ENCODE assay signal across 11 cellular contexts in genomic region chr9:8365029-8365428, GRCh38.
DNase-seq lines count a peak whose midpoint lies in the region; ATAC-seq, FAIRE-seq and TF ChIP-seq lines count a peak whose summit lies in the region.
"Had no signal": no experiment of that assay in that cellular context is flagged by ENCODE, and none has a peak within 500 bp of the region (broad histone marks: within the 10 kb centered on the region; RNA-seq: fewer than 3 reads in every experiment).

No MANE protein-coding gene starts in this region.

- H3K27ac Mint-ChIP-seq in natural killer cell treated with Interleukin-12 subunit alpha and Interleukin-12 subunit beta and Interleukin-15 and Interleukin-18, amount 100 ng/mL, for 72 hours: peak overlapping the region; percentile 51 to 61
- H3K27ac Mint-ChIP-seq: T-helper 1 cell treated with Interleukin-12 subunit alpha and Interleukin-12 subunit beta and Interleukin-4 antibody, amounts not matched to agents 30 μg/mL and 1 μg/mL, for 36 hours had no signal

- H3K4me1 Mint-ChIP-seq in natural killer cell treated with Interleukin-12 subunit alpha and Interleukin-12 subunit beta and Interleukin-15 and Interleukin-18, amount 100 ng/mL, for 72 hours (ENCODE audit: low read depth in 2 of 2): peaks cover 0 to 2% of the 10 kb centered on the region in 2 donors

- no peaks in the 10 kb centered on the region for H3K27me3 Mint-ChIP-seq in natural killer cell treated with Interleukin-12 subunit alpha and Interleukin-12 subunit beta and Interleukin-15 and Interleukin-18, amount 100 ng/mL, for 72 hours

- H3K4me3 Mint-ChIP-seq in natural killer cell treated with Interleukin-12 subunit alpha and Interleukin-12 subunit beta and Interleukin-15 and Interleukin-18, amount 100 ng/mL, for 72 hours: peak overlapping the region; percentile 47
- H3K4me3 Mint-ChIP-seq: T-helper 1 cell treated with Interleukin-12 subunit alpha and Interleukin-12 subunit beta and Interleukin-4 antibody, amounts not matched to agents 30 μg/mL and 1 μg/mL, for 36 hours had no signal

- POLR2A ChIA-PET in GM10248 (lab: Yijun Ruan, JAX): no interaction called here

- in situ Hi-C loops in astrocyte of the cerebellum (cut with HindIII; ENCODE audit: low sequenced_read_pairs): no loop called here

- FAIRE-seq in GM12891 (lab: Jason Lieb, UNC): no peak

- no peak for TF ChIP-seq CTCF in astrocyte of the cerebellum (IDR thresholded peaks at IDR 0.05; ENCODE audit: low read depth, low read length, missing control alignments)
- TF ChIP-seq CTCF in GM10248 (IDR thresholded peaks at IDR 0.05; ENCODE audit: control extremely low read depth, extremely low read depth, low read depth, missing control alignments): no peak

- CTCF ChIA-PET in GM10248 (lab: Yijun Ruan, JAX): no interaction called here

- intact Hi-C loops in Right ventricle myocardium inferior (cut with DNase I): no loop called here

- H3K9me3 Mint-ChIP-seq in natural killer cell treated with Interleukin-12 subunit alpha and Interleukin-12 subunit beta and Interleukin-15 and Interleukin-18, amount 100 ng/mL, for 72 hours: no peaks in the 10 kb centered on the region
- H3K9me3 Mint-ChIP-seq: T-helper 1 cell treated with Interleukin-12 subunit alpha and Interleukin-12 subunit beta and Interleukin-4 antibody, amounts not matched to agents 30 μg/mL and 1 μg/mL, for 36 hours had no signal

- no peak for TF ChIP-seq POLR2A in GM12891 (IDR thresholded peaks at IDR 0.05; ENCODE audit: low read depth, low read length)

- H3K4me3 ChIP-seq in astrocyte of the cerebellum (ENCODE audit: low read depth, low read length): no peak overlapping the region
- H3K4me3 ChIP-seq: tibial nerve had no signal

- no peaks in the 10 kb centered on the region for H3K36me3 Mint-ChIP-seq in natural killer cell treated with Interleukin-12 subunit alpha and Interleukin-12 subunit beta and Interleukin-15 and Interleukin-18, amount 100 ng/mL, for 72 hours

- ATAC-seq in HG03159 (IDR thresholded peaks at IDR 0.05; ENCODE audit: unreplicated experiment) (peak; percentile 58), Right ventricle myocardium inferior (no peak)
- peak; percentile 68 to 82 for ATAC-seq in natural killer cell treated with Interleukin-12 subunit alpha and Interleukin-12 subunit beta and Interleukin-15 and Interleukin-18, amount 100 ng/mL, for 72 hours

- DNase-seq in GM12891 (ENCODE audit: insufficient read length, low spot score) (no peak), astrocyte of the cerebellum (ENCODE audit: low read depth) (peak; percentile 68), NCI-H2227 treated with DMSO at 0.1 percent for 48 hours (lab: John Stamatoyannopoulos, UW) (no peak), Right ventricle myocardium inferior (ENCODE audit: missing footprints) (no peak), GM10248 (ENCODE audit: extremely low spot score) (no peak)
- no peak for DNase-seq in natural killer cell treated with Interleukin-12 subunit alpha and Interleukin-12 subunit beta and Interleukin-15 and Interleukin-18, amount 100 ng/mL, for 72 hours (ENCODE audit: low spot score)
- no peak for DNase-seq in activated CD4-positive, alpha-beta T cell treated with anti-CD3 and anti-CD28 coated beads, Interleukin-2, amount 50 U/mL, for 1 hour
- DNase-seq: NCI-H345 had no signal

TF ChIP-seq in GM12891, 5 proteins besides CTCF, POLR2A, EP300 and RAD21:
- TF ChIP-seq POU2F2 (IDR thresholded peaks at IDR 0.05; ENCODE audit: low read depth, low read length): no peak
- TF ChIP-seq POLR2AphosphoS5 (IDR thresholded peaks at IDR 0.05; ENCODE audit: low read depth, low read length): no peak
- TF ChIP-seq SPI1 (IDR thresholded peaks at IDR 0.05; ENCODE audit: low read depth, low read length): 0 out of 2 replicates have a peak, but pooled peaks have one; percentile 15
